Comparison of ENCODE assay signal across 35 cellular contexts in the genomic region with DNA sequence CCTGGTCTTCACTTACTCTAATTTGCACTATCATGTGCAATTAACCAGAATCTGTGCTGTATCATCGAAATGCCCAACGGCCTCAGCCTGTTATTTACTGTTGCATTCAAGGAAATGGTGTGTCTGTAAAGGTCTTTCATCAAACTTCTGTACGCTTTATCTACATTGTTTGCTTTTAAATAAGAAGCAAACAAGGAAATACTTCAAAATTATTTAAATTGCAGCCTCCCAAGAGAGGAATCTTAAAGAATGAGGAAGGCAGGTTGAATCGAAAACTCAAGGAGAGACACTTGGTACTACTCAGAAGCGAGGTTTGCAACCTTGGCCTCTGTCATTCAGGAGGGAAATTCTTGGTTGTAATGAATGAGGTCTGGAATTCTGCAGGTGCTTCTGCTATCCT. TPM values are rescaled to one million over a fixed set of nuclear protein-coding genes. Genes with fewer than 3 reads are reported as not detected.
"Had no signal": no experiment of that assay in that cellular context is flagged by ENCODE, and none has a peak within 500 bp of the region (broad histone marks: within the 10 kb centered on the region; RNA-seq: fewer than 3 reads in every experiment).

No MANE protein-coding gene starts in this region.

- H3K4me3 ChIP-seq: adrenal gland, body of pancreas, breast epithelium had no signal

- ATAC-seq: activated CD8-positive, alpha-beta T cell treated with anti-CD3 and anti-CD28 coated beads for 36 hours; activated naive CD4-positive, alpha-beta T cell treated with anti-CD3 and anti-CD28 coated beads, Interleukin-2, amount 50 U/mL, for 72 hours; activated T-cell treated with anti-CD3 and anti-CD28 coated beads, Interleukin-2, amount 50 U/mL, for 4 hours; activated T-cell treated with anti-CD3 and anti-CD28 coated beads, Interleukin-2, amount 50 U/mL, for 72 hours; activated T-helper 17 cell treated with anti-CD3 and anti-CD28 coated beads, Interleukin-2, amount 50 U/mL, for 72 hours; body of pancreas had no signal

- H3K27ac ChIP-seq: adrenal gland, body of pancreas, brain microvascular endothelial cell, breast epithelium, VCaP had no signal

- DNase-seq: activated B cell treated with CpG ODN at 0.5 μM for 24 hours; activated CD4-positive, alpha-beta memory T cell treated with anti-CD3 and anti-CD28 coated beads for 36 hours; activated CD4-positive, alpha-beta T cell treated with anti-CD3 and anti-CD28 coated beads for 4 hours; activated CD4-positive, alpha-beta T cell treated with anti-CD3 and anti-CD28 coated beads, Interleukin-2, amount 50 U/mL, for 1 hour; activated CD4-positive, alpha-beta T cell treated with anti-CD3 and anti-CD28 coated beads, Interleukin-2, amount 50 U/mL, for 4 hours; activated CD4-positive, CD25-positive, alpha-beta regulatory T cell treated with anti-CD3 and anti-CD28 coated beads, Interleukin-2, amount 50 U/mL, for 72 hours; activated CD8-positive, alpha-beta memory T cell treated with anti-CD3 and anti-CD28 coated beads, Interleukin-2, amount 50 U/mL, for 4 hours; activated CD8-positive, alpha-beta T cell treated with anti-CD3 and anti-CD28 coated beads for 36 hours; activated effector memory CD4-positive, alpha-beta T cell treated with anti-CD3 and anti-CD28 coated beads, Interleukin-2, amount 50 U/mL, for 16 hours; activated gamma-delta T cell treated with Interleukin-2 at 50 U/mL for 16 hours; activated naive CD4-positive, alpha-beta T cell; activated naive CD4-positive, alpha-beta T cell treated with anti-CD3 and anti-CD28 coated beads for 36 hours; activated naive CD4-positive, alpha-beta T cell treated with anti-CD3 and anti-CD28 coated beads, Interleukin-2, amount 50 U/mL, for 16 hours; activated naive CD8-positive, alpha-beta T cell treated with anti-CD3 and anti-CD28 coated beads for 36 hours; activated T-cell treated with anti-CD3 and anti-CD28 coated beads for 4 hours; activated T-cell treated with anti-CD3 and anti-CD28 coated beads, Interleukin-2, amount 50 U/mL, for 1 hour; activated T-cell treated with anti-CD3 and anti-CD28 coated beads, Interleukin-2, amount 50 U/mL, for 4 hours; activated T-cell treated with anti-CD3 and anti-CD28 coated beads, Interleukin-2, amount 50 U/mL, for 72 hours; adrenal gland; amniotic stem cell; aorta; body of pancreas; brain microvascular endothelial cell; central memory CD4-positive, alpha-beta T cell; T-helper 1 cell; T-helper 2 cell; T-helper 9 cell had no signal

- FAIRE-seq: astrocyte, TTC549 had no signal

- H3K9me3 ChIP-seq: adrenal gland, body of pancreas, breast epithelium had no signal

- H3K36me3 ChIP-seq: adrenal gland, brain microvascular endothelial cell, breast epithelium had no signal

- H3K27me3 ChIP-seq: adrenal gland, body of pancreas, brain microvascular endothelial cell, breast epithelium had no signal

- H3K4me1 ChIP-seq: adrenal gland, body of pancreas, breast epithelium had no signal

RNA-seq across cellular contexts. Expression of gene MGAM, which starts 40.7 kb away (rescaled TPM):
- total RNA-seq: activated CD4-positive, alpha-beta memory T cell treated with anti-CD3 and anti-CD28 coated beads for 36 hours; activated CD4-positive, alpha-beta T cell treated with anti-CD3 and anti-CD28 coated beads, Interleukin-2, amount 10 ng/mL, durations not matched to agents 24 days and 14 days; activated naive CD4-positive, alpha-beta T cell treated with anti-CD3 and anti-CD28 coated beads for 36 hours; activated T-cell treated with anti-CD3 and anti-CD28 coated beads, Interleukin-2, amount 50 U/mL, for 4 hours; activated T-helper 1 cell treated with anti-CD3 and anti-CD28 coated beads, Interleukin-12 subunit alpha, Interleukin-12 subunit beta, Interleukin-2, Interleukin-4 antibody, amounts not matched to agents 30 ng/mL and 10 ng/mL and 1 ng/mL, durations not matched to agents 14 hours and 24 hours and 36 hours had no signal
